In genomic region chr21:37412603-37413360, GRCh38 we compare ENCODE assay signal across 12 cellular contexts. TPM values are rescaled to one million over a fixed set of nuclear protein-coding genes. Genes with fewer than 3 reads are reported as not detected.
DNase-seq lines count a peak whose midpoint lies in the region; ATAC-seq and FAIRE-seq lines count a peak whose summit lies in the region.
"Had no signal": no experiment of that assay in that cellular context is flagged by ENCODE, and none has a peak within 500 bp of the region (broad histone marks: within the 10 kb centered on the region; RNA-seq: fewer than 3 reads in every experiment).

No MANE protein-coding gene starts in this region.

- no peaks in the 10 kb centered on the region for H3K36me3 ChIP-seq in SJSA1
- no peaks in the 10 kb centered on the region for H3K36me3 ChIP-seq in skeletal muscle satellite cell (ENCODE audit: insufficient read depth, low read length)
- H3K36me3 ChIP-seq: right lobe of liver had no signal

- H3K4me1 ChIP-seq in SJSA1 (replicated peaks) (peaks cover 10% of the 10 kb centered on the region), skeletal muscle satellite cell (ENCODE audit: control insufficient read depth, insufficient read depth, low read length) (peaks cover 50% of the 10 kb centered on the region)

- no peak for DNase-seq in activated CD4-positive, alpha-beta T cell treated with anti-CD3 and anti-CD28 coated beads, Interleukin-2, amount 10 ng/mL, durations not matched to agents 24 days and 14 days
- no peak for DNase-seq in activated CD4-positive, alpha-beta T cell treated with anti-CD3 and anti-CD28 coated beads for 4 hours
- DNase-seq in SJSA1 (ENCODE audit: low read depth in 1 of 2, low spot score in 2 of 2): no peak
- no peak for DNase-seq in dermis blood vessel endothelial cell
- DNase-seq: H7, NCI-H2107, right lobe of liver had no signal

- intact Hi-C loops in activated CD4-positive, alpha-beta T cell treated with anti-CD3 and anti-CD28 coated beads, Interleukin-2, amount 10 ng/mL, durations not matched to agents 24 days and 14 days (cut with micrococcal nuclease): no loop called here

- H3K27ac Mint-ChIP-seq in activated CD4-positive, alpha-beta T cell treated with anti-CD3 and anti-CD28 coated beads, Interleukin-2, amount 10 ng/mL, durations not matched to agents 24 days and 14 days: peak overlapping the region; percentile 48

- H3K27me3 ChIP-seq in SJSA1 (replicated peaks) (no peaks in the 10 kb centered on the region), skeletal muscle satellite cell (ENCODE audit: control insufficient read depth, insufficient read depth, low read length) (no peaks in the 10 kb centered on the region)
- H3K27me3 ChIP-seq: right lobe of liver had no signal

- ATAC-seq in HG02763 (IDR thresholded peaks at IDR 0.05; ENCODE audit: unreplicated experiment) (no peak), HG03565 (IDR thresholded peaks at IDR 0.05; ENCODE audit: unreplicated experiment) (no peak)
- ATAC-seq: A549 had no signal

- H3K9me3 ChIP-seq in SJSA1 (replicated peaks): no peaks in the 10 kb centered on the region
- no peaks in the 10 kb centered on the region for H3K9me3 ChIP-seq in skeletal muscle satellite cell (replicated peaks; ENCODE audit: low read length)
- H3K9me3 ChIP-seq: A549, right lobe of liver had no signal

- peak; percentile 88 for FAIRE-seq in endometrium (lab: Jason Lieb, UNC)
- FAIRE-seq: A549 had no signal

- peaks cover 57% of the 10 kb centered on the region for H3K4me1 Mint-ChIP-seq in activated CD4-positive, alpha-beta T cell treated with anti-CD3 and anti-CD28 coated beads, Interleukin-2, amount 10 ng/mL, durations not matched to agents 24 days and 14 days

- H3K4me2 ChIP-seq in skeletal muscle satellite cell (ENCODE audit: low read length): peak overlapping the region; percentile 68
- H3K4me2 ChIP-seq: A549 had no signal

- H3K9ac ChIP-seq in skeletal muscle satellite cell (ENCODE audit: low read depth, low read length): no peak overlapping the region

- H3K9me3 Mint-ChIP-seq in activated CD4-positive, alpha-beta T cell treated with anti-CD3 and anti-CD28 coated beads, Interleukin-2, amount 10 ng/mL, durations not matched to agents 24 days and 14 days: peaks cover 3% of the 10 kb centered on the region

- H3K4me3 ChIP-seq in SJSA1 (no peak overlapping the region), skeletal muscle satellite cell (ENCODE audit: low read length) (no peak overlapping the region)
- H3K4me3 ChIP-seq: A549, right lobe of liver had no signal

- H3K4me3 Mint-ChIP-seq in activated CD4-positive, alpha-beta T cell treated with anti-CD3 and anti-CD28 coated beads, Interleukin-2, amount 10 ng/mL, durations not matched to agents 24 days and 14 days: peak overlapping the region; percentile 5

- H3K27me3 Mint-ChIP-seq in activated CD4-positive, alpha-beta T cell treated with anti-CD3 and anti-CD28 coated beads, Interleukin-2, amount 10 ng/mL, durations not matched to agents 24 days and 14 days: no peaks in the 10 kb centered on the region

- peak overlapping the region; percentile 9; the same call in 1 of the 2 replicates for H3K27ac ChIP-seq in SJSA1
- H3K27ac ChIP-seq: A549, right lobe of liver had no signal

- peaks cover 15% of the 10 kb centered on the region for H3K36me3 Mint-ChIP-seq in activated CD4-positive, alpha-beta T cell treated with anti-CD3 and anti-CD28 coated beads, Interleukin-2, amount 10 ng/mL, durations not matched to agents 24 days and 14 days (ENCODE audit: low read depth)

RNA-seq across cellular contexts. Expression of gene DYRK1A, which starts 46.2 kb away (rescaled TPM):
- total RNA-seq in activated CD4-positive, alpha-beta T cell treated with anti-CD3 and anti-CD28 coated beads, Interleukin-2, amount 10 ng/mL, durations not matched to agents 24 days and 14 days: 60.9 and 64.9 TPM in 2 replicates
- 39.3 and 51.3 TPM in 2 replicates for total RNA-seq in SJSA1 (2014; rRNA removed; shearing (Covaris generic))
- 29.7 and 36.5 TPM in 2 replicates for total RNA-seq in skeletal muscle satellite cell (2012; rRNA removed)
- 75.6 and 94.8 TPM in 2 replicates for total RNA-seq in dermis blood vessel endothelial cell
